In the genomic region with DNA sequence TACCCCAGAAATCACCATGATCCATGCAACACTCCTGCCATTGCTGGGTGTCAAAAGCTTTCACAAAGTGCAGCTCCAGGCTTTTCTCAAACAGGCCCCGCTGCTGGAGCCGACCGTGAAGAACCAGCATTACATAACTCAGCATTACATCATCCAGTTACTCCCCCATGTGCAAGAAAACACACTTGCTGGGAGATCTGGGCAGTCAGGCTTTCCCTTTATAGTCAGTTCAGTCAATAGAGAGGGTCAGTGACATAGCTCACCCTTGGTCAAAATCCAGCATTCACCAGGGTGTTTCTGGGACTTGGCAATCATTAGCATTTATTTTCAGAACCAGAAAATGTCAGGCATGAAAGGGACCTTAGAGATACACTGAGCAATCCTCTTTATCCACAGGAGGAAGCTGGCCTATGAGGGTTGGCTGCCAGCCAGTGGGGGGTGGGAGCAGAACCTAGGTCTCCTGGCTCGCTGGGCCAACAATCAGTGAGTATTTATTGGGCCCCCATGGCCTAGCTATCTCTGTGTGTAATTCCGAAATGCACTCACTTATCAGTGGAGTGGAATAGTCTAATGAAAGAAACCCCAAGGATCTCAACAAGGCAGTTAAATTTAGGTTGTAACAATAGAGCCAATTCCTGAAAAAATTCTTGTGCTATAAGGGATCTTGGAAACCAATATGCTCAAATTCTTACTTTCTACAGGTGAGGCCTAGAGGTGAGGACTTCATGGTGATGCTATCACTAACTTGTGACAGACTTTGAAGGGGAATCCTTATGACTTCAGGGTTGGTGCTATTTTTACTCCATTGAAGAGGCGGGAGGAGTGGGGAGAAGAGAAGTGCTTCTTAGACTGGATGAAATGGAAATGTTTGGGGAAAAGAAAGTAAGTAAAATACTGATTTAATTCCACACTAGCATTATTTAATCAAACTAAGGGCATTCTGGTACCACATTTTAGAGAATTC, we compare ENCODE assay signal across 1 cellular context.
TF ChIP-seq lines count a peak whose summit lies in the region.

No MANE protein-coding gene starts in this region.

TF ChIP-seq in GM23338, 12 proteins besides CTCF, POLR2A, EP300 and RAD21 (continued from another document):
- TF ChIP-seq ZNF462 (CRISPR knock-in tag; IDR thresholded peaks at IDR 0.05) (no peak), EZH2phosphoT487 (IDR thresholded peaks at IDR 0.05; ENCODE audit: unreplicated experiment) (no peak), EZH2 (IDR thresholded peaks at IDR 0.05; ENCODE audit: low read depth, unreplicated experiment) (no peak), NANOG (IDR thresholded peaks at IDR 0.05; ENCODE audit: borderline replicate concordance) (no peak)
